8 cellular contexts compared by ENCODE assay signal in the genomic region with DNA sequence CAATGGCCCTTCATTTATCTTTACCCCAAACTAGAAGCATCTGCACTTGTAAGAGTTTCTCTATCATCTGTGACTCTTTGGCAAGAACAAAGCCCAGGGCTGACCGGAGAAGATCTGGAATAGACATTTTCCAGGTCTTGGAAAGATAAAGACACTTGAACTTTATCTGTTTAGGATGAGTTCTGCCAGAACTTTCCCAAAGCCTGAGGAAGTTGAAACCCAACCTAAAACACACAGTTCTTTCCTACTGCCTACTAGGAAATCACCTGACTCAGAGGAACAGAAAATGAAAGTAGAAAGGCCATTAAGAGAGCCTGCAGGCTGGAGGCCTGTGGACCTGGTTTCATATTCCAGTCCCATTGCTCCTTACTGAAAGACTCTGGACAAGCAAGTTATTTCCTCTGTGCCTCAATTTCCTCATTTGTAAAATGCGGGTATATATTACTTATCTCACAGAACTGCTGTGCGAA. TPM values are rescaled to one million over a fixed set of nuclear protein-coding genes. Genes with fewer than 3 reads are reported as not detected.
DNase-seq lines count a peak whose midpoint lies in the region; ATAC-seq and TF ChIP-seq lines count a peak whose summit lies in the region.

No MANE protein-coding gene starts in this region.

- peak overlapping the region; percentile 10 to 84 (median 83) for H3K27ac ChIP-seq in thyroid gland

- peak; percentile 64 for DNase-seq in EH (ENCODE audit: low read depth)
- peak; percentile 14 for DNase-seq in SK-MEL-5 (ENCODE audit: low read depth, low spot score)
- peak; percentile 65 for DNase-seq in dedifferentiated amniotic fluid mesenchymal stem cell (ENCODE audit: extremely low spot score)
- peak; percentile 72 to 76 for DNase-seq in lung microvascular endothelial cell (ENCODE audit: low read depth in 2 of 2)
- peak; percentile 40 to 44 for DNase-seq in thyroid gland
- DNase-seq in activated gamma-delta T cell (lab: John Stamatoyannopoulos, UW) = no peak

- intact Hi-C loops in thyroid gland (cut with DNase I) = loop anchor here (5.0 kb wide), 1 partner anchor 71 kb away; no protein-coding TSS in a partner anchor

- H3K27me3 ChIP-seq in thyroid gland = no peaks in the 10 kb centered on the region

- H3K4me3 ChIP-seq in thyroid gland (replicated peaks in 1 of 3) = peak overlapping the region in 1 of 3 donors; percentile 78

- TF ChIP-seq CTCF in thyroid gland (IDR thresholded peaks at IDR 0.05) = peak in 1 of 6 experiments; percentile 3

- WGBS in thyroid gland, 2 donors = 56 to 60% methylated on average over 3 of the region's 3 CpGs

- H3K9me3 ChIP-seq in thyroid gland = no peaks in the 10 kb centered on the region

- peaks cover 7 to 18% of the 10 kb centered on the region in 2 donors for H3K4me1 ChIP-seq in thyroid gland

- no peaks in the 10 kb centered on the region for H3K36me3 ChIP-seq in thyroid gland

- ATAC-seq in GM19397 (IDR thresholded peaks at IDR 0.05; ENCODE audit: unreplicated experiment) (peak; percentile 52), HG03457 (IDR thresholded peaks at IDR 0.05; ENCODE audit: unreplicated experiment) (peak; percentile 46)

- in situ Hi-C loops in SK-MEL-5 (cut with HindIII; ENCODE audit: low pct_unique_long_range_greater_than_20kb, low sequenced_read_pairs) = no loop called here

- TF ChIP-seq POLR2A in thyroid gland (IDR thresholded peaks at IDR 0.05) = peak in 1 of 2 donors; percentile 34

RNA-seq across cellular contexts. Expression of a gene that starts 1.4 kb away (rescaled TPM):
- 17.0 and 22.4 TPM in 2 replicates for total RNA-seq in SK-MEL-5 (2014; rRNA removed; shearing (Covaris generic))
- polyA plus RNA-seq in SK-MEL-5 (2015; cell fraction: cytosol; rRNA removed) = 20.7 and 21.1 TPM in 2 replicates
- 9.4 and 10.5 TPM in 2 replicates for polyA plus RNA-seq in SK-MEL-5 (2015; cell fraction: nucleus; rRNA removed)
- total RNA-seq in lung microvascular endothelial cell = 29.2 and 44.8 TPM in 2 replicates
- total RNA-seq in thyroid gland = 10 to 100 TPM; 30.8 to 41.7 (median 38.8) TPM

RNA-seq across cellular contexts. Expression of a gene that starts 28.7 kb away (rescaled TPM):
- total RNA-seq in SK-MEL-5 (2014; rRNA removed; shearing (Covaris generic)) = not detected in 2 replicates
- 0.05 TPM in 1 of 2 replicates, not detected in the other for polyA plus RNA-seq in SK-MEL-5 (2015; cell fraction: cytosol; rRNA removed)
- polyA plus RNA-seq in SK-MEL-5 (2015; cell fraction: nucleus; rRNA removed) = not detected in 2 replicates
- not detected in 2 replicates for total RNA-seq in lung microvascular endothelial cell
- total RNA-seq in thyroid gland = not detected

RNA-seq across cellular contexts. Expression of a gene that starts 31.4 kb away (rescaled TPM):
- not detected in 2 replicates for total RNA-seq in SK-MEL-5 (2014; rRNA removed; shearing (Covaris generic))
- 0.23 TPM in 1 of 2 replicates, not detected in the other for polyA plus RNA-seq in SK-MEL-5 (2015; cell fraction: cytosol; rRNA removed)
- not detected in 2 replicates for polyA plus RNA-seq in SK-MEL-5 (2015; cell fraction: nucleus; rRNA removed)
- total RNA-seq in lung microvascular endothelial cell = 0.40 TPM in 1 of 2 replicates, not detected in the other
- total RNA-seq in thyroid gland = 100 to 1,000 TPM; 107 to 343 (median 196) TPM

RNA-seq across cellular contexts. Expression of a gene that starts 35.5 kb away (rescaled TPM):
- 48.5 and 51.6 TPM in 2 replicates for total RNA-seq in SK-MEL-5 (2014; rRNA removed; shearing (Covaris generic))
- 43.4 and 75.1 TPM in 2 replicates for polyA plus RNA-seq in SK-MEL-5 (2015; cell fraction: cytosol; rRNA removed)
- 6.4 and 17.4 TPM in 2 replicates for polyA plus RNA-seq in SK-MEL-5 (2015; cell fraction: nucleus; rRNA removed)
- total RNA-seq in lung microvascular endothelial cell (42.5 and 55.8 TPM in 2 replicates), thyroid gland (10 to 100 TPM; 29.8 to 43.7 (median 37.4) TPM)

RNA-seq across cellular contexts. Expression of a gene that starts 50.6 kb away (rescaled TPM):
- 10.1 and 11.2 TPM in 2 replicates for total RNA-seq in SK-MEL-5 (2014; rRNA removed; shearing (Covaris generic))
- 13.3 and 21.0 TPM in 2 replicates for polyA plus RNA-seq in SK-MEL-5 (2015; cell fraction: cytosol; rRNA removed)
- 32.8 and 37.2 TPM in 2 replicates for polyA plus RNA-seq in SK-MEL-5 (2015; cell fraction: nucleus; rRNA removed)
- total RNA-seq in lung microvascular endothelial cell = 9.6 and 16.9 TPM in 2 replicates
- 10 to 100 TPM; 20.3 to 64.1 (median 28.8) TPM for total RNA-seq in thyroid gland

Comparison
In these comparisons a context has a peak if more than half of its experiments do, and no peak if none do; other contexts are left out.
1. RNA of a gene that starts 31.4 kb away (total RNA-seq): 107 to 343 TPM in thyroid gland; 0.40 TPM in lung microvascular endothelial cell and not detected in SK-MEL-5; every median in the first group is over 10 times any median in the second.